1 cellular context compared by ENCODE assay signal in the genomic region with DNA sequence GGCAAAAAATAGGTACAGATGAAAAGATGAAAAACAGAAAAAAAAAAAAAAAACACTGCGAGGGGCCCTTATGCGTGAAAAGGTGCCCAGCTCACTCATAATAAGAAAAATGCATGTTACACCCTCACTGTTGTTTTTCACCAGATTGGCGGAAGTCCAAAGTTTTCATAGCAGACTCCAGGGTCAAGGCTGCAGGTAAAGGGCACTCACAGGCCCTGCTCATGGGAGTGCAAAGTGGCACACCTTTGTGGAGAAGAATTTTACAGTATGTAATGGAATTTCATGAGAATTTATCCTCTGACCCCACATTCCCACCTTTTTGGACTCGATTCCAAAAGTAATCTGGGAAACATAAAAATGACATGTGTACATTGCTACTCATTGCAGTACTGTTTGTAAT.
A peak's percentile ranks its signal among the peaks of the same experiment; 100 is the strongest.
TF ChIP-seq lines count a peak whose summit lies in the region.

No MANE protein-coding gene starts in this region.

TF ChIP-seq in HepG2, 621 proteins besides CTCF, POLR2A, EP300 and RAD21 (continued from another document):
- TF ChIP-seq SOX5 (CRISPR knock-in tag; IDR thresholded peaks at IDR 0.05; ENCODE audit: borderline replicate concordance) (peak; percentile 25; the same call in 1 of the 2 replicates), ZNF816 (CRISPR knock-in tag; IDR thresholded peaks at IDR 0.05; ENCODE audit: borderline replicate concordance) (no peak), NR2F2 (IDR thresholded peaks at IDR 0.05; ENCODE audit: borderline replicate concordance, low read depth) (peak; percentile 86), JDP2 (CRISPR knock-in tag; IDR thresholded peaks at IDR 0.05; ENCODE audit: borderline replicate concordance) (no peak), ZNF614 (CRISPR knock-in tag; IDR thresholded peaks at IDR 0.05; ENCODE audit: borderline replicate concordance) (no peak), FOXO1 (CRISPR knock-in tag; IDR thresholded peaks at IDR 0.05) (peak; percentile 69; the same call in 1 of the 2 replicates), POGZ (CRISPR knock-in tag; IDR thresholded peaks at IDR 0.05) (peak; percentile 97), GLI4 (CRISPR knock-in tag; IDR thresholded peaks at IDR 0.05; ENCODE audit: borderline replicate concordance) (no peak), ZNF317 (CRISPR knock-in tag; IDR thresholded peaks at IDR 0.05) (0 out of 2 replicates have a peak, but pooled peaks have one; percentile 58), HNF4A (CRISPR knock-in tag; IDR thresholded peaks at IDR 0.05) (peak; percentile 87)
- TF ChIP-seq, protein P1, sequence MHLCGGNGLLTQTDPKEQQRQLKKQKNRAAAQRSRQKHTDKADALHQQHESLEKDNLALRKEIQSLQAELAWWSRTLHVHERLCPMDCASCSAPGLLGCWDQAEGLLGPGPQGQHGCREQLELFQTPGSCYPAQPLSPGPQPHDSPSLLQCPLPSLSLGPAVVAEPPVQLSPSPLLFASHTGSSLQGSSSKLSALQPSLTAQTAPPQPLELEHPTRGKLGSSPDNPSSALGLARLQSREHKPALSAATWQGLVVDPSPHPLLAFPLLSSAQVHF (CRISPR knock-in tag; IDR thresholded peaks at IDR 0.05): no peak
- TF ChIP-seq, protein P2, sequence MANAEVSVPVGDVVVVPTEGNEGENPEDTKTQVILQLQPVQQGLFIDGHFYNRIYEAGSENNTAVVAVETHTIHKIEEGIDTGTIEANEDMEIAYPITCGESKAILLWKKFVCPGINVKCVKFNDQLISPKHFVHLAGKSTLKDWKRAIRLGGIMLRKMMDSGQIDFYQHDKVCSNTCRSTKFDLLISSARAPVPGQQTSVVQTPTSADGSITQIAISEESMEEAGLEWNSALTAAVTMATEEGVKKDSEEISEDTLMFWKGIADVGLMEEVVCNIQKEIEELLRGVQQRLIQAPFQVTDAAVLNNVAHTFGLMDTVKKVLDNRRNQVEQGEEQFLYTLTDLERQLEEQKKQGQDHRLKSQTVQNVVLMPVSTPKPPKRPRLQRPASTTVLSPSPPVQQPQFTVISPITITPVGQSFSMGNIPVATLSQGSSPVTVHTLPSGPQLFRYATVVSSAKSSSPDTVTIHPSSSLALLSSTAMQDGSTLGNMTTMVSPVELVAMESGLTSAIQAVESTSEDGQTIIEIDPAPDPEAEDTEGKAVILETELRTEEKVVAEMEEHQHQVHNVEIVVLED (CRISPR knock-in tag; IDR thresholded peaks at IDR 0.05; ENCODE audit: borderline replicate concordance): no peak
